ENCODE assay signal across 21 cellular contexts in genomic region chr4:169064281-169064680, GRCh38.
"Had no signal": no experiment of that assay in that cellular context is flagged by ENCODE, and none has a peak within 500 bp of the region (broad histone marks: within the 10 kb centered on the region; RNA-seq: fewer than 3 reads in every experiment).

No MANE protein-coding gene starts in this region.

- H3K27ac ChIP-seq: brain microvascular endothelial cell, colonic mucosa, psoas muscle, right lobe of liver, upper lobe of left lung had no signal

- H3K36me3 ChIP-seq: brain microvascular endothelial cell, colonic mucosa, right lobe of liver, thoracic aorta, upper lobe of left lung had no signal

- H3K4me2 ChIP-seq: smooth muscle cell had no signal

- H3K4me1 ChIP-seq: colonic mucosa had no signal

- H3K27me3 ChIP-seq: brain microvascular endothelial cell, colonic mucosa, right lobe of liver, upper lobe of left lung had no signal

- H3K4me3 ChIP-seq: colonic mucosa, psoas muscle, right lobe of liver, smooth muscle cell, thoracic aorta, upper lobe of left lung had no signal

- DNase-seq: activated CD4-positive, alpha-beta T cell treated with anti-CD3 and anti-CD28 coated beads, Interleukin-2, amount 10 ng/mL, durations not matched to agents 24 days and 14 days; activated CD8-positive, alpha-beta T cell treated with anti-CD3 and anti-CD28 coated beads for 36 hours; activated naive CD4-positive, alpha-beta T cell treated with anti-CD3 and anti-CD28 coated beads, Interleukin-2, amount 10 ng/mL, durations not matched to agents 7 days and 5 days; activated naive CD8-positive, alpha-beta T cell treated with anti-CD3 and anti-CD28 coated beads, Interleukin-2, amount 50 U/mL, for 24 hours; activated T-cell treated with anti-CD3 and anti-CD28 coated beads, Interleukin-2, amount 50 U/mL, for 24 hours; aorta; brain microvascular endothelial cell; colonic mucosa; erythroblast; head of caudate nucleus; left ventricle myocardium superior; naive thymus-derived CD4-positive, alpha-beta T cell; psoas muscle; right lobe of liver; stimulated activated CD4-positive, alpha-beta T cell treated with anti-CD3 and anti-CD28 coated beads, Interleukin-4, amount 100 ng/mL, for 1 hour; stimulated activated naive CD8-positive, alpha-beta T cell treated with anti-CD3 and anti-CD28 coated beads, Interleukin-15, amount 100 ng/mL, for 72 hours; T-helper 1 cell; T1000; upper lobe of left lung had no signal

- H3K9me3 ChIP-seq: colonic mucosa, psoas muscle, right lobe of liver, thoracic aorta, upper lobe of left lung had no signal

- ATAC-seq: activated CD8-positive, alpha-beta T cell treated with anti-CD3 and anti-CD28 coated beads for 36 hours; activated naive CD8-positive, alpha-beta T cell treated with anti-CD3 and anti-CD28 coated beads, Interleukin-2, amount 50 U/mL, for 24 hours; left ventricle myocardium superior; naive thymus-derived CD4-positive, alpha-beta T cell; right lobe of liver; stimulated activated naive CD8-positive, alpha-beta T cell treated with anti-CD3 and anti-CD28 coated beads, Interleukin-15, amount 100 ng/mL, for 72 hours had no signal
